ENCODE assay signal across 9 cellular contexts in genomic region chr3:27649277-27649676, GRCh38.
"Had no signal": no experiment of that assay in that cellular context is flagged by ENCODE, and none has a peak within 500 bp of the region (broad histone marks: within the 10 kb centered on the region; RNA-seq: fewer than 3 reads in every experiment).

No MANE protein-coding gene starts in this region.

- H3K9me3 Mint-ChIP-seq: HFFc6, IgD-negative memory B cell had no signal

- H3K27ac Mint-ChIP-seq: HFFc6, IgD-negative memory B cell had no signal

- H3K4me1 Mint-ChIP-seq: IgD-negative memory B cell had no signal

- FAIRE-seq: HepG2 had no signal

- H3K27me3 Mint-ChIP-seq: IgD-negative memory B cell had no signal

- H3K4me3 ChIP-seq: HAP-1 had no signal

- ATAC-seq: HCT116, HepG2 had no signal

- H3K4me3 Mint-ChIP-seq: HFFc6, IgD-negative memory B cell had no signal

- H3K36me3 ChIP-seq: HAP-1 had no signal

- H3K9me3 ChIP-seq: HAP-1 had no signal

- H3K27ac ChIP-seq: HL-60 had no signal

- DNase-seq: GOT3, H7, HFFc6, KBM-7 had no signal
